In genomic region chr15:64164436-64164835, GRCh38 we compare ENCODE assay signal across 10 cellular contexts. TPM values are rescaled to one million over a fixed set of nuclear protein-coding genes. Genes with fewer than 3 reads are reported as not detected.
DNase-seq lines count a peak whose midpoint lies in the region; ATAC-seq, FAIRE-seq and TF ChIP-seq lines count a peak whose summit lies in the region.
"Had no signal": no experiment of that assay in that cellular context is flagged by ENCODE, and none has a peak within 500 bp of the region (broad histone marks: within the 10 kb centered on the region; RNA-seq: fewer than 3 reads in every experiment).

No MANE protein-coding gene starts in this region.

- H3K9me3 Mint-ChIP-seq in MCF 10A (ENCODE audit: unreplicated experiment) (no peaks in the 10 kb centered on the region), type B pancreatic cell (no peaks in the 10 kb centered on the region)
- H3K9me3 Mint-ChIP-seq in activated CD8-positive, alpha-beta T cell treated with anti-CD3 and anti-CD28 coated beads, Interleukin-2, amount 10 ng/mL, durations not matched to agents 7 days and 5 days (ENCODE audit: insufficient read depth), result no peaks in the 10 kb centered on the region

- H3K9me3 ChIP-seq in mammary epithelial cell (replicated peaks; ENCODE audit: insufficient read depth, low read length) (no peaks in the 10 kb centered on the region), HepG2 (ENCODE audit: low read length) (no peaks in the 10 kb centered on the region), mucosa of descending colon (no peaks in the 10 kb centered on the region)
- H3K9me3 ChIP-seq: esophagus squamous epithelium had no signal

- H3K27me3 ChIP-seq in mammary epithelial cell (ENCODE audit: insufficient read depth, low read length), result no peaks in the 10 kb centered on the region
- no peaks in the 10 kb centered on the region; a peak in 1 of 5 replicates for H3K27me3 ChIP-seq in HepG2 (ENCODE audit: control insufficient read depth in 1 of 2, insufficient read depth in 2 of 2, low read length in 2 of 2)
- H3K27me3 ChIP-seq: esophagus squamous epithelium had no signal

- no peak overlapping the region for H2AFZ ChIP-seq in mammary epithelial cell (ENCODE audit: low read depth, low read length)
- H2AFZ ChIP-seq in HepG2 (ENCODE audit: low read length), result peak overlapping the region; percentile 66

- no peak for TF ChIP-seq EP300 in HepG2 (IDR thresholded peaks at IDR 0.05; ENCODE audit: low read depth in 2 of 2, low read length in 2 of 2)
- no peak for TF ChIP-seq EP300 in HepG2 (CRISPR knock-in tag; IDR thresholded peaks at IDR 0.05; ENCODE audit: borderline replicate concordance)

- H3K79me2 ChIP-seq in mammary epithelial cell (ENCODE audit: insufficient read depth, low read length), result peaks cover 33% of the 10 kb centered on the region
- H3K79me2 ChIP-seq in HepG2 (ENCODE audit: insufficient read depth, low read length), result peaks cover 24% of the 10 kb centered on the region

- TF ChIP-seq RAD21 in HepG2 (CRISPR knock-in tag; IDR thresholded peaks at IDR 0.05), result no peak

- H3K4me3 Mint-ChIP-seq in MCF 10A (ENCODE audit: unreplicated experiment) (peak overlapping the region; percentile 91), type B pancreatic cell (peak overlapping the region; percentile 88)
- H3K4me3 Mint-ChIP-seq in activated CD8-positive, alpha-beta T cell treated with anti-CD3 and anti-CD28 coated beads, Interleukin-2, amount 10 ng/mL, durations not matched to agents 7 days and 5 days, result peak overlapping the region; percentile 51

- no peak for DNase-seq in MCF 10A (ENCODE audit: unreplicated experiment)
- DNase-seq in mammary epithelial cell, result no peak
- DNase-seq in activated CD8-positive, alpha-beta T cell treated with anti-CD3 and anti-CD28 coated beads, Interleukin-2, amount 10 ng/mL, durations not matched to agents 7 days and 5 days, result no peak
- DNase-seq in HepG2 (ENCODE audit: low spot score), result no peak
- DNase-seq in type B pancreatic cell (ENCODE audit: extremely low spot score, unreplicated experiment), result no peak
- no peak for DNase-seq in activated gamma-delta T cell treated with Interleukin-2 at 50 U/mL for 16 hours
- DNase-seq in NK-92 treated with Interleukin-12 subunit alpha and Interleukin-12 subunit beta, amount 100 ng/mL, for 24 hours (lab: John Stamatoyannopoulos, UW), result no peak
- no peak for DNase-seq in mucosa of descending colon
- DNase-seq: esophagus squamous epithelium, NCI-H2171 treated with DMSO at 0.1 percent for 48 hours had no signal

- CTCF ChIA-PET in MCF 10A (lab: Yijun Ruan, JAX), result interaction anchor here (0.7 to 2.1 kb wide), 5 partner anchors 11 to 224 kb away, joined by 3 to 7 read pairs (median 3); no protein-coding TSS in a partner anchor
- CTCF ChIA-PET in mammary epithelial cell (lab: Charles Lee; ENCODE audit: low non-redundant PET), result no interaction called here
- CTCF ChIA-PET in activated CD8-positive, alpha-beta T cell treated with anti-CD3 and anti-CD28 coated beads, Interleukin-2, amount 10 ng/mL, durations not matched to agents 7 days and 5 days (lab: Charles Lee), result interaction anchor here (0.6 to 6.0 kb wide), 5 partner anchors 13 to 1632 kb away, joined by 3 to 66 read pairs (median 3); partner anchors contain the start of gene SNX22
- CTCF ChIA-PET in HepG2 (lab: Yijun Ruan, JAX; ENCODE audit: low intra/inter-chr PET ratio, low total read pairs), result no interaction called here

- H3K27ac ChIP-seq in mammary epithelial cell (ENCODE audit: insufficient read depth, low read depth, low read length), result no peak overlapping the region
- H3K27ac ChIP-seq in HepG2 (ENCODE audit: extremely low read length, insufficient read depth, low read length), result peak overlapping the region; percentile 90

- H3K4me2 ChIP-seq in mammary epithelial cell (ENCODE audit: insufficient read depth, low read depth, low read length), result no peak overlapping the region
- peak overlapping the region; percentile 99 for H3K4me2 ChIP-seq in HepG2 (ENCODE audit: low read depth, low read length)

- H3K27ac Mint-ChIP-seq in MCF 10A (ENCODE audit: low read depth, unreplicated experiment), result peak overlapping the region; percentile 10
- H3K27ac Mint-ChIP-seq in activated CD8-positive, alpha-beta T cell treated with anti-CD3 and anti-CD28 coated beads, Interleukin-2, amount 10 ng/mL, durations not matched to agents 7 days and 5 days, result peak overlapping the region; percentile 96
- H3K27ac Mint-ChIP-seq in type B pancreatic cell, result peak overlapping the region; percentile 92

- H3K9ac ChIP-seq in mammary epithelial cell (ENCODE audit: insufficient read depth, low read length), result no peak overlapping the region
- H3K9ac ChIP-seq in HepG2 (ENCODE audit: insufficient read depth, low read depth, low read length), result peak overlapping the region; percentile 84; the same call in 1 of the 2 replicates

- TF ChIP-seq CTCF in MCF 10A (IDR thresholded peaks at IDR 0.05; ENCODE audit: unreplicated experiment), result no peak
- no peak for TF ChIP-seq CTCF in mammary epithelial cell (conservative IDR thresholded peaks at IDR 0.05 in 1 of 2, IDR thresholded peaks at IDR 0.05 in 1 of 2; ENCODE audit: extremely low read depth in 1 of 2, insufficient read depth in 1 of 2, low read depth in 1 of 2, low read length in 2 of 2)
- no peak for TF ChIP-seq CTCF in HepG2 (CRISPR knock-in tag; IDR thresholded peaks at IDR 0.05)
- no peak for TF ChIP-seq CTCF in type B pancreatic cell (conservative IDR thresholded peaks at IDR 0.05)
- no peak for TF ChIP-seq CTCF in mucosa of descending colon (IDR thresholded peaks at IDR 0.05)

- H3K4me1 Mint-ChIP-seq in MCF 10A (ENCODE audit: insufficient read depth, unreplicated experiment), result peaks cover 20% of the 10 kb centered on the region
- peaks cover 38% of the 10 kb centered on the region for H3K4me1 Mint-ChIP-seq in activated CD8-positive, alpha-beta T cell treated with anti-CD3 and anti-CD28 coated beads, Interleukin-2, amount 10 ng/mL, durations not matched to agents 7 days and 5 days (ENCODE audit: low read depth)
- peaks cover 16% of the 10 kb centered on the region for H3K4me1 Mint-ChIP-seq in type B pancreatic cell (ENCODE audit: unreplicated experiment)

- no peak for ATAC-seq in activated CD8-positive, alpha-beta T cell treated with anti-CD3 and anti-CD28 coated beads, Interleukin-2, amount 10 ng/mL, durations not matched to agents 7 days and 5 days
- ATAC-seq in HepG2, result no peak
- ATAC-seq in mucosa of descending colon, result no peak

- H3K36me3 ChIP-seq in mammary epithelial cell (ENCODE audit: insufficient read depth, low read length) (peaks cover 10% of the 10 kb centered on the region), HepG2 (replicated peaks in 1 of 2; ENCODE audit: control insufficient read depth in 1 of 2, insufficient read depth in 2 of 2, low read length in 2 of 2) (peaks cover 4 to 12% of the 10 kb centered on the region in 2 experiments), mucosa of descending colon (ENCODE audit: low read depth) (peaks cover 4% of the 10 kb centered on the region)

- intact Hi-C loops in MCF 10A (cut with micrococcal nuclease) (no loop called here), mammary epithelial cell (cut with micrococcal nuclease) (loop anchor here (5.0 kb wide), 2 partner anchors 518 to 563 kb away; no protein-coding TSS in a partner anchor), HepG2 (cut with micrococcal nuclease; ENCODE audit: unreplicated experiment) (loop anchor here (2.0 to 5.0 kb wide), 3 partner anchors 193 to 518 kb away; partner anchors contain the start of genes CSNK1G1 and TRIP4), mucosa of descending colon (cut with DNase I, micrococcal nuclease) (no loop called here)

- H3K27me3 Mint-ChIP-seq in MCF 10A (ENCODE audit: insufficient read depth, unreplicated experiment) (no peaks in the 10 kb centered on the region), type B pancreatic cell (no peaks in the 10 kb centered on the region)
- no peaks in the 10 kb centered on the region for H3K27me3 Mint-ChIP-seq in activated CD8-positive, alpha-beta T cell treated with anti-CD3 and anti-CD28 coated beads, Interleukin-2, amount 10 ng/mL, durations not matched to agents 7 days and 5 days (ENCODE audit: low read depth)

- WGBS in mammary epithelial cell (ENCODE audit: low coverage, missing lambda C conversion rate), result 98% methylated on average over 4 of the region's 4 CpGs
- 57% methylated on average over 4 of the region's 4 CpGs for WGBS in HepG2 (ENCODE audit: low lambda C conversion rate)

- H3K4me3 ChIP-seq in mammary epithelial cell (replicated peaks in 1 of 3; ENCODE audit: insufficient read depth in 1 of 3, low read depth in 2 of 3, low read length in 3 of 3) (no peak overlapping the region), HepG2 (replicated peaks in 1 of 3; ENCODE audit: insufficient read depth in 1 of 3, low read depth in 2 of 3, low read length in 3 of 3) (peak overlapping the region in 1 of 3 experiments; percentile 98; a peak in 1 of 6 replicates), mucosa of descending colon (no peak overlapping the region)

- in situ Hi-C loops in mammary epithelial cell (cut with MboI; ENCODE audit: low sequenced_read_pairs in 2 of 2) (no loop called here), HepG2 (cut with HindIII; ENCODE audit: extremely low pct_ligation_motif_present, low pct_unique_long_range_greater_than_20kb) (no loop called here)

- peaks cover 21% of the 10 kb centered on the region for H3K4me1 ChIP-seq in mammary epithelial cell (ENCODE audit: insufficient read depth, low read length)
- H3K4me1 ChIP-seq in HepG2 (ENCODE audit: insufficient read depth, low read length), result peaks cover 39% of the 10 kb centered on the region
- H3K4me1 ChIP-seq in mucosa of descending colon (ENCODE audit: low read depth), result peaks cover 15% of the 10 kb centered on the region

- no peak for TF ChIP-seq POLR2A in HepG2 (IDR thresholded peaks at IDR 0.05; ENCODE audit: insufficient read depth in 1 of 2, low read depth in 2 of 2, low read length in 2 of 2)

- POLR2A ChIA-PET in MCF 10A (lab: Yijun Ruan, JAX), result interaction anchor here (0.7 to 4.9 kb wide), 9 partner anchors 12 to 279 kb away, joined by 3 to 64 read pairs (median 9); partner anchors contain the start of genes CIAO2A, CSNK1G1, SNX1 and TRIP4
- POLR2A ChIA-PET in activated CD8-positive, alpha-beta T cell treated with anti-CD3 and anti-CD28 coated beads, Interleukin-2, amount 10 ng/mL, durations not matched to agents 7 days and 5 days (lab: Charles Lee), result interaction anchor here (1.0 to 3.9 kb wide), 2 partner anchors 11 to 71 kb away, joined by 3 to 29 read pairs; partner anchors contain the start of genes CIAO2A and SNX22
- POLR2A ChIA-PET in HepG2 (lab: Yijun Ruan, JAX), result interaction anchor here (1.3 to 4.4 kb wide), 5 partner anchors 11 to 223 kb away, joined by 3 to 52 read pairs (median 17); partner anchors contain the start of genes CIAO2A and TRIP4

- no peaks in the 10 kb centered on the region for H4K20me1 ChIP-seq in mammary epithelial cell (ENCODE audit: insufficient read depth, low read length)
- peaks cover 7% of the 10 kb centered on the region; the same call in 1 of the 2 replicates for H4K20me1 ChIP-seq in HepG2 (ENCODE audit: insufficient read depth, low read length)

- dilution Hi-C loops in mammary epithelial cell (cut with HindIII; ENCODE audit: low sequenced_read_pairs), result no loop called here

- no peak for FAIRE-seq in HepG2 (lab: Jason Lieb, UNC)

- H3K36me3 Mint-ChIP-seq in MCF 10A (ENCODE audit: insufficient read depth, unreplicated experiment), result peaks cover 45% of the 10 kb centered on the region
- peaks cover 22% of the 10 kb centered on the region for H3K36me3 Mint-ChIP-seq in activated CD8-positive, alpha-beta T cell treated with anti-CD3 and anti-CD28 coated beads, Interleukin-2, amount 10 ng/mL, durations not matched to agents 7 days and 5 days (ENCODE audit: low read depth)
- peaks cover 11% of the 10 kb centered on the region for H3K36me3 Mint-ChIP-seq in type B pancreatic cell

- BruUV-seq in MCF 10A (replicated peaks; lab: Mats Ljungman, UMichigan), result no TSS peak
- BruUV-seq in mammary epithelial cell (replicated peaks; lab: Mats Ljungman, UMichigan), result no TSS peak
- BruUV-seq in HepG2 (replicated peaks; lab: Mats Ljungman, UMichigan), result no TSS peak

RNA-seq across cellular contexts. Expression of gene PPIB, which starts 1.6 kb away (rescaled TPM):
- total RNA-seq in MCF 10A (2022) (874 and 1,247 TPM in 2 replicates), mammary epithelial cell (100 to 1,000 TPM; 360 to 523 TPM), HepG2 (2016; rRNA removed; fragmentation: Illumina TruSeq; extraction: Trizol) (476 and 882 TPM in 2 replicates), type B pancreatic cell (ENCODE audit: low replicate concordance) (551 and 606 TPM in 2 replicates), mucosa of descending colon (100 to 1,000 TPM; 207 to 396 (median 239) TPM)
- polyA plus RNA-seq in mammary epithelial cell (724 TPM), HepG2 (2011; rRNA removed) (720 and 780 TPM in 2 replicates)
- polyA minus RNA-seq in mammary epithelial cell, result 421 TPM
- 100 to 1,000 TPM; 378 to 386 TPM for total RNA-seq in activated CD8-positive, alpha-beta T cell treated with anti-CD3 and anti-CD28 coated beads, Interleukin-2, amount 10 ng/mL, durations not matched to agents 7 days and 5 days
- 310 and 329 TPM in 2 replicates for total RNA-seq in HepG2 (2016; cell fraction: cytosol; rRNA removed; fragmentation: Illumina TruSeq; extraction: Trizol; ENCODE audit: low read depth)
- total RNA-seq in HepG2 (2016; cell fraction: insoluble cytoplasmic fraction; rRNA removed; fragmentation: Illumina TruSeq; extraction: Trizol), result 469 and 893 TPM in 2 replicates
- 263 and 284 TPM in 2 replicates for total RNA-seq in HepG2 (2016; cell fraction: membrane; rRNA removed; fragmentation: Illumina TruSeq; extraction: Trizol)
- 653 and 716 TPM in 2 replicates for total RNA-seq in HepG2 (2016; cell fraction: nucleus; rRNA removed; fragmentation: Illumina TruSeq; extraction: Trizol)
- 860 and 980 TPM in 2 replicates for polyA plus RNA-seq in HepG2 (2011; cell fraction: cytosol; rRNA removed)
- 242 and 249 TPM in 2 replicates for polyA plus RNA-seq in HepG2 (2011; cell fraction: nucleus; rRNA removed)
- 536 and 675 TPM in 2 replicates for polyA plus RNA-seq in HepG2 (2012)
- polyA plus RNA-seq in HepG2 (2016; cell fraction: cytosol; fragmentation: Illumina TruSeq; extraction: Trizol; ENCODE audit: low read depth), result 356 and 376 TPM in 2 replicates
- polyA plus RNA-seq in HepG2 (2016; cell fraction: insoluble cytoplasmic fraction; fragmentation: Illumina TruSeq; extraction: Trizol; ENCODE audit: low read depth), result 548 and 588 TPM in 2 replicates
- polyA plus RNA-seq in HepG2 (2016; cell fraction: membrane; fragmentation: Illumina TruSeq; extraction: Trizol; ENCODE audit: low read depth), result 269 and 288 TPM in 2 replicates
- 1,346 and 1,446 TPM in 2 replicates for polyA plus RNA-seq in HepG2 (2016; cell fraction: nucleus; fragmentation: Illumina TruSeq; extraction: Trizol; ENCODE audit: insufficient read depth, low read depth)
- polyA minus RNA-seq in HepG2 (2011; rRNA and poly(A)+ RNA removed; ENCODE audit: low replicate concordance), result 378 and 425 TPM in 2 replicates
- polyA minus RNA-seq in HepG2 (2011; cell fraction: cytosol; rRNA and poly(A)+ RNA removed), result 221 and 246 TPM in 2 replicates
- polyA minus RNA-seq in HepG2 (2011; cell fraction: nucleus; rRNA and poly(A)+ RNA removed), result 88.7 and 104 TPM in 2 replicates

RNA-seq across cellular contexts. Expression of gene SNX22, which starts 12.9 kb away (rescaled TPM):
- total RNA-seq in MCF 10A (2022), result 0.16 and 0.25 TPM in 2 replicates
- under 1 TPM; 0.17 to 0.31 TPM for total RNA-seq in mammary epithelial cell
- polyA plus RNA-seq in mammary epithelial cell, result 0.05 TPM
- polyA minus RNA-seq in mammary epithelial cell, result not detected
- under 1 TPM; 0.47 to 0.58 TPM for total RNA-seq in activated CD8-positive, alpha-beta T cell treated with anti-CD3 and anti-CD28 coated beads, Interleukin-2, amount 10 ng/mL, durations not matched to agents 7 days and 5 days
- total RNA-seq in HepG2 (2016; rRNA removed; fragmentation: Illumina TruSeq; extraction: Trizol), result 3.1 and 5.5 TPM in 2 replicates
- 1.2 TPM in 2 replicates for total RNA-seq in HepG2 (2016; cell fraction: cytosol; rRNA removed; fragmentation: Illumina TruSeq; extraction: Trizol; ENCODE audit: low read depth)
- 3.8 and 4.8 TPM in 2 replicates for total RNA-seq in HepG2 (2016; cell fraction: insoluble cytoplasmic fraction; rRNA removed; fragmentation: Illumina TruSeq; extraction: Trizol)
- total RNA-seq in HepG2 (2016; cell fraction: membrane; rRNA removed; fragmentation: Illumina TruSeq; extraction: Trizol), result 1.7 and 2.0 TPM in 2 replicates
- total RNA-seq in HepG2 (2016; cell fraction: nucleus; rRNA removed; fragmentation: Illumina TruSeq; extraction: Trizol), result 5.3 and 5.7 TPM in 2 replicates
- 2.3 and 2.4 TPM in 2 replicates for polyA plus RNA-seq in HepG2 (2011; rRNA removed)
- 1.00 and 1.3 TPM in 2 replicates for polyA plus RNA-seq in HepG2 (2011; cell fraction: cytosol; rRNA removed)
- polyA plus RNA-seq in HepG2 (2011; cell fraction: nucleus; rRNA removed), result 10.3 and 12.4 TPM in 2 replicates
- 2.3 and 2.6 TPM in 2 replicates for polyA plus RNA-seq in HepG2 (2012)
- 1.4 TPM in 2 replicates for polyA plus RNA-seq in HepG2 (2016; cell fraction: cytosol; fragmentation: Illumina TruSeq; extraction: Trizol; ENCODE audit: low read depth)
- polyA plus RNA-seq in HepG2 (2016; cell fraction: insoluble cytoplasmic fraction; fragmentation: Illumina TruSeq; extraction: Trizol; ENCODE audit: low read depth), result 3.3 and 4.2 TPM in 2 replicates
- polyA plus RNA-seq in HepG2 (2016; cell fraction: membrane; fragmentation: Illumina TruSeq; extraction: Trizol; ENCODE audit: low read depth), result 1.9 and 2.2 TPM in 2 replicates
- 11.9 and 12.0 TPM in 2 replicates for polyA plus RNA-seq in HepG2 (2016; cell fraction: nucleus; fragmentation: Illumina TruSeq; extraction: Trizol; ENCODE audit: insufficient read depth, low read depth)
- polyA minus RNA-seq in HepG2 (2011; rRNA and poly(A)+ RNA removed; ENCODE audit: low replicate concordance), result 0.68 and 5.4 TPM in 2 replicates
- polyA minus RNA-seq in HepG2 (2011; cell fraction: cytosol; rRNA and poly(A)+ RNA removed), result 0.40 and 1.1 TPM in 2 replicates
- 7.0 TPM in 2 replicates for polyA minus RNA-seq in HepG2 (2011; cell fraction: nucleus; rRNA and poly(A)+ RNA removed)
- 1.3 and 2.7 TPM in 2 replicates for total RNA-seq in type B pancreatic cell (ENCODE audit: low replicate concordance)
- total RNA-seq in mucosa of descending colon, result under 1 TPM; 0.29 to 0.35 (median 0.29) TPM

Comparison
In these comparisons a context has a peak if more than half of its experiments do, and no peak if none do; other contexts are left out.
1. CTCF ChIA-PET loops: an anchor here in MCF 10A (0.7 to 2.1 kb wide) and activated CD8-positive, alpha-beta T cell treated with anti-CD3 and anti-CD28 coated beads, Interleukin-2, amount 10 ng/mL, durations not matched to agents 7 days and 5 days (0.6 to 6.0 kb wide); none called in mammary epithelial cell and HepG2.
2. intact Hi-C loops: an anchor here in mammary epithelial cell (5.0 kb wide) and HepG2 (2.0 to 5.0 kb wide); none called in MCF 10A and mucosa of descending colon.
3. H3K27ac Mint-ChIP-seq: peak in every context shown above with its lines; median percentile 96 in activated CD8-positive, alpha-beta T cell treated with anti-CD3 and anti-CD28 coated beads, Interleukin-2, amount 10 ng/mL, durations not matched to agents 7 days and 5 days; 92 in type B pancreatic cell; 10 in MCF 10A.